Comparison of ENCODE assay signal across 17 cellular contexts in the genomic region with DNA sequence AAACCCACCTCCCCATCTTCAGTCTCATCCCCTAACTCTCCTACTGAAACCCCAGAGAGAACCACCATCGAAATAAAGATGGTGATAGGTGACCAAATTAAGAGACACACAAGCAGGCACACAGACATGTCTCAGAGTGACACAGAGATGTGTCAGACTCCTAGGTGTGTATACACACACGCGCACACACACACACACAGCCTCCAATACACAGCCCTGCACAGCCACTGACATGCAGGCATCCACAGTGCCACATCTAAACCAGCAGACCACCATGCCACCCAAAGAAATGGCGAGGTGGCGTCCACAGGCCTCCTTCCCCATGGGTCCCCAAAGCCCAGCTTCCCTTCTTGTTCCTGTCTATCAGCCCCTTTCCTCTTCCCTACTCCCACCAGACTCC. TPM values are rescaled to one million over a fixed set of nuclear protein-coding genes. Genes with fewer than 3 reads are reported as not detected.
DNase-seq lines count a peak whose midpoint lies in the region; ATAC-seq and TF ChIP-seq lines count a peak whose summit lies in the region.
"Had no signal": no experiment of that assay in that cellular context is flagged by ENCODE, and none has a peak within 500 bp of the region (broad histone marks: within the 10 kb centered on the region; RNA-seq: fewer than 3 reads in every experiment).

No MANE protein-coding gene starts in this region.

- H3K79me1 ChIP-seq in neuronal stem cell (ENCODE audit: low read depth, low read length): no peaks in the 10 kb centered on the region

- H2BK120ac ChIP-seq in neuronal stem cell (ENCODE audit: low read depth, low read length): no peak overlapping the region

- ATAC-seq in stimulated activated memory B cell treated with anti-CD40 and anti-IgM and Interleukin-4, amounts not matched to agents 10 μg/mL and 1 μg/mL and 100 μg/mL, for 72 hours: no peak
- ATAC-seq in esophagus mucosa: no peak
- ATAC-seq in GM19397 (IDR thresholded peaks at IDR 0.05; ENCODE audit: unreplicated experiment): no peak
- ATAC-seq: HCT116 had no signal

- H3K27ac Mint-ChIP-seq in brain: peak overlapping the region in 4 of 5 experiments; percentile 95 to 99 (median 96)
- H3K27ac Mint-ChIP-seq in stimulated activated memory B cell treated with anti-CD40 and anti-IgM and Interleukin-4, amounts not matched to agents 10 μg/mL and 1 μg/mL and 100 μg/mL, for 72 hours: peak overlapping the region; percentile 64
- H3K27ac Mint-ChIP-seq: CD4-positive, alpha-beta T cell; HFFc6 had no signal

- H2BK12ac ChIP-seq in neuronal stem cell (ENCODE audit: low read length): no peak overlapping the region

- H3K9me3 Mint-ChIP-seq in brain: no peaks in the 10 kb centered on the region
- no peaks in the 10 kb centered on the region for H3K9me3 Mint-ChIP-seq in stimulated activated memory B cell treated with anti-CD40 and anti-IgM and Interleukin-4, amounts not matched to agents 10 μg/mL and 1 μg/mL and 100 μg/mL, for 72 hours
- H3K9me3 Mint-ChIP-seq: CD4-positive, alpha-beta T cell; HFFc6 had no signal

- peak overlapping the region; percentile 48 to 95 (median 90); a peak in 20 of 22 replicates for H3K4me2 ChIP-seq in BLaER1 treated with 17β-estradiol and CSF1 and Interleukin-3, amounts not matched to agents 10 nM and 100 nM
- H3K4me2 ChIP-seq in neuronal stem cell (ENCODE audit: insufficient read depth, low read length, poor library complexity, severe bottlenecking): no peak overlapping the region

- DNase-seq in neuronal stem cell (ENCODE audit: low spot score) (no peak), NCI-H748 (lab: John Stamatoyannopoulos, UW; ENCODE audit: unreplicated experiment) (no peak)
- no peak for DNase-seq in stimulated activated CD4-positive, alpha-beta T cell treated with anti-CD3 and anti-CD28 coated beads, Interleukin-4, amount 100 ng/mL, for 1 hour
- DNase-seq: 8988T; Caco-2; CD4-positive, alpha-beta T cell; GOT3; HFFc6; IMR-90 had no signal

- no peak overlapping the region for H2BK15ac ChIP-seq in neuronal stem cell (ENCODE audit: low read length)

- peak overlapping the region; percentile 89 for H3K18ac ChIP-seq in neuronal stem cell (ENCODE audit: low read length)

- TF ChIP-seq CTCF in brain (conservative IDR thresholded peaks at IDR 0.05): no peak

- H3K4me3 Mint-ChIP-seq in brain: peak overlapping the region in 1 of 5 experiments; percentile 33
- H3K4me3 Mint-ChIP-seq in stimulated activated memory B cell treated with anti-CD40 and anti-IgM and Interleukin-4, amounts not matched to agents 10 μg/mL and 1 μg/mL and 100 μg/mL, for 72 hours: no peak overlapping the region
- H3K4me3 Mint-ChIP-seq: CD4-positive, alpha-beta T cell; HFFc6 had no signal

- H3K36me3 ChIP-seq in BLaER1 treated with 17β-estradiol and CSF1 and Interleukin-3, amounts not matched to agents 10 nM and 100 nM: no peaks in the 10 kb centered on the region
- H3K36me3 ChIP-seq in neuronal stem cell (replicated peaks in 1 of 2; ENCODE audit: control insufficient read depth in 2 of 2, insufficient read depth in 2 of 2, low read length in 2 of 2): no peaks in the 10 kb centered on the region

- no peak overlapping the region for H3K23ac ChIP-seq in neuronal stem cell (ENCODE audit: low read depth, low read length, poor library complexity)

- H3K4me1 Mint-ChIP-seq in brain: peaks cover 84% of the 10 kb centered on the region
- peaks cover 24% of the 10 kb centered on the region for H3K4me1 Mint-ChIP-seq in stimulated activated memory B cell treated with anti-CD40 and anti-IgM and Interleukin-4, amounts not matched to agents 10 μg/mL and 1 μg/mL and 100 μg/mL, for 72 hours

- no peaks in the 10 kb centered on the region for H3K36me3 Mint-ChIP-seq in brain
- no peaks in the 10 kb centered on the region for H3K36me3 Mint-ChIP-seq in stimulated activated memory B cell treated with anti-CD40 and anti-IgM and Interleukin-4, amounts not matched to agents 10 μg/mL and 1 μg/mL and 100 μg/mL, for 72 hours

- no peak overlapping the region; a peak in 1 of 20 replicates for H3K4me3 ChIP-seq in BLaER1 treated with 17β-estradiol and CSF1 and Interleukin-3, amounts not matched to agents 10 nM and 100 nM
- no peak overlapping the region for H3K4me3 ChIP-seq in neuronal stem cell (ENCODE audit: low read length in 2 of 2)

- no peak overlapping the region for H2BK5ac ChIP-seq in neuronal stem cell (ENCODE audit: low read length)

- H4K8ac ChIP-seq in neuronal stem cell (ENCODE audit: low read depth, low read length): no peak overlapping the region

- no peaks in the 10 kb centered on the region for H3K27me3 ChIP-seq in BLaER1 treated with 17β-estradiol and CSF1 and Interleukin-3, amounts not matched to agents 10 nM and 100 nM
- H3K27me3 ChIP-seq in neuronal stem cell (ENCODE audit: control insufficient read depth in 3 of 3, insufficient read depth in 3 of 3, low read depth in 1 of 3, low read length in 3 of 3): no peaks in the 10 kb centered on the region

- H2AFZ ChIP-seq in neuronal stem cell (ENCODE audit: low read length): no peak overlapping the region

- peak overlapping the region in 1 of 11 experiments; percentile 34; a peak in 4 of 22 replicates for H3K9ac ChIP-seq in BLaER1 treated with 17β-estradiol and CSF1 and Interleukin-3, amounts not matched to agents 10 nM and 100 nM
- no peak overlapping the region for H3K9ac ChIP-seq in neuronal stem cell (ENCODE audit: low read depth, low read length, poor library complexity)

- no peak overlapping the region for H2AK5ac ChIP-seq in neuronal stem cell (ENCODE audit: low read depth, low read length)

- peak overlapping the region in 9 of 11 experiments; percentile 38 to 76 (median 66); a peak in 17 of 22 replicates for H3K27ac ChIP-seq in BLaER1 treated with 17β-estradiol and CSF1 and Interleukin-3, amounts not matched to agents 10 nM and 100 nM
- no peak overlapping the region for H3K27ac ChIP-seq in neuronal stem cell (replicated peaks; ENCODE audit: low read length)
- H3K27ac ChIP-seq: C4-2B had no signal

- H3K4ac ChIP-seq in neuronal stem cell (ENCODE audit: low read length): no peak overlapping the region

- H4K20me1 ChIP-seq in BLaER1 treated with 17β-estradiol and CSF1 and Interleukin-3, amounts not matched to agents 10 nM and 100 nM: no peaks in the 10 kb centered on the region

- WGBS in neuronal stem cell (ENCODE audit: extremely low coverage in 2 of 2, insufficient read length in 2 of 2, insufficient replicate concordance in 1 of 2), 2 donors: no CpG with 5 or more reads among the region's 5 CpGs

- H4K91ac ChIP-seq in neuronal stem cell (ENCODE audit: low read depth, low read length, poor library complexity): no peak overlapping the region

- peak overlapping the region; percentile 65 for H3K14ac ChIP-seq in neuronal stem cell (ENCODE audit: low read length)

- H3K9me3 ChIP-seq in BLaER1 treated with 17β-estradiol and CSF1 and Interleukin-3, amounts not matched to agents 10 nM and 100 nM (replicated peaks in 1 of 11): no peaks in the 10 kb centered on the region
- H3K9me3 ChIP-seq in neuronal stem cell (replicated peaks in 1 of 2; ENCODE audit: control insufficient read depth in 2 of 2, insufficient read depth in 1 of 2, low read depth in 1 of 2, low read length in 2 of 2): no peaks in the 10 kb centered on the region
- H3K9me3 ChIP-seq: Caco-2 had no signal

- H3K27me3 Mint-ChIP-seq in brain: no peaks in the 10 kb centered on the region
- H3K27me3 Mint-ChIP-seq in stimulated activated memory B cell treated with anti-CD40 and anti-IgM and Interleukin-4, amounts not matched to agents 10 μg/mL and 1 μg/mL and 100 μg/mL, for 72 hours: peaks cover 40% of the 10 kb centered on the region

- peaks cover 36 to 66% (median 62%) of the 10 kb centered on the region in 10 experiments for H3K4me1 ChIP-seq in BLaER1 treated with 17β-estradiol and CSF1 and Interleukin-3, amounts not matched to agents 10 nM and 100 nM
- peaks cover 9 to 16% of the 10 kb centered on the region in 2 donors for H3K4me1 ChIP-seq in neuronal stem cell (ENCODE audit: control insufficient read depth in 2 of 2, insufficient read depth in 1 of 2, low read depth in 1 of 2, low read length in 2 of 2)
- H3K4me1 ChIP-seq: Caco-2 had no signal

RNA-seq across cellular contexts. Expression of a gene that starts 27.4 kb away (rescaled TPM):
- polyA plus RNA-seq in brain (ENCODE audit: insufficient read depth, low read depth, low replicate concordance): 117 TPM
- 33.3 TPM for polyA plus RNA-seq in neuronal stem cell (2013, experiment 1 of 2)
- polyA plus RNA-seq in neuronal stem cell (2013, experiment 2 of 2): 33.6 TPM
- total RNA-seq in esophagus mucosa: 0.12 TPM
- polyA plus RNA-seq: AG04450 had no signal

RNA-seq across cellular contexts. Expression of a gene that starts 48.4 kb away (rescaled TPM):
- 5.9 TPM for polyA plus RNA-seq in brain (ENCODE audit: insufficient read depth, low read depth, low replicate concordance)
- 1.3 TPM for polyA plus RNA-seq in neuronal stem cell (2013, experiment 1 of 2)
- 1.4 TPM for polyA plus RNA-seq in neuronal stem cell (2013, experiment 2 of 2)
- total RNA-seq in esophagus mucosa: 1.1 TPM
- total RNA-seq: IMR-90 had no signal
